Comparison of ENCODE assay signal across 8 cellular contexts in genomic region chr2:169585673-169586072, GRCh38. TPM values are rescaled to one million over a fixed set of nuclear protein-coding genes. Genes with fewer than 3 reads are reported as not detected.
DNase-seq lines count a peak whose midpoint lies in the region; ATAC-seq and TF ChIP-seq lines count a peak whose summit lies in the region.

No MANE protein-coding gene starts in this region.

- H3K27ac ChIP-seq in SK-N-SH (ENCODE audit: low read depth in 2 of 2, low read length in 1 of 2) (peak overlapping the region in 1 of 2 experiments; percentile 90; a peak in 1 of 4 replicates), iPS-20b (ENCODE audit: low read length) (no peak overlapping the region), subcutaneous abdominal adipose tissue (ENCODE audit: low read depth, low read length) (peak overlapping the region; percentile 96)

- H3K27me3 ChIP-seq in SK-N-SH (ENCODE audit: insufficient read depth) (no peaks in the 10 kb centered on the region), iPS-20b (ENCODE audit: insufficient read depth, low read length) (no peaks in the 10 kb centered on the region), subcutaneous abdominal adipose tissue (ENCODE audit: control insufficient read depth in 5 of 5, insufficient read depth in 4 of 5, low read length in 5 of 5) (no peaks in the 10 kb centered on the region)

- CTCF ChIA-PET in SK-N-SH (lab: Yijun Ruan, JAX), result no interaction called here

- H3K4me3 Mint-ChIP-seq in activated T-helper 2 cell treated with anti-CD3 and anti-CD28 coated beads, Interferon-gamma antibody, Interleukin-2, Interleukin-4, amounts not matched to agents 10 μg/mL and 5 μg/mL and 100 μg/mL, durations not matched to agents 14 hours and 24 hours and 36 hours (ENCODE audit: low read depth), result peak overlapping the region; percentile 98

- no peaks in the 10 kb centered on the region for H3K9me2 ChIP-seq in SK-N-SH

- POLR2A ChIA-PET in SK-N-SH (lab: Yijun Ruan, JAX), result no interaction called here

- TF ChIP-seq RAD21 in SK-N-SH (IDR thresholded peaks at IDR 0.05; ENCODE audit: low read length), result no peak

- H3K4me1 ChIP-seq in SK-N-SH (ENCODE audit: control insufficient read depth in 1 of 2, insufficient read depth in 2 of 2, low read depth in 1 of 2, low read length in 1 of 2) (no peaks in the 10 kb centered on the region; a peak in 1 of 4 replicates), iPS-20b (ENCODE audit: insufficient read depth, low read length) (no peaks in the 10 kb centered on the region; the same call in 1 of the 2 replicates), subcutaneous abdominal adipose tissue (ENCODE audit: control insufficient read depth in 5 of 5, insufficient read depth in 5 of 5, low read length in 5 of 5) (peaks cover 0 to 22% (median 16%) of the 10 kb centered on the region in 5 donors)

- H3K4me1 Mint-ChIP-seq in activated T-helper 2 cell treated with anti-CD3 and anti-CD28 coated beads, Interferon-gamma antibody, Interleukin-2, Interleukin-4, amounts not matched to agents 10 μg/mL and 5 μg/mL and 100 μg/mL, durations not matched to agents 14 hours and 24 hours and 36 hours (ENCODE audit: low read depth), result peaks cover 21% of the 10 kb centered on the region

- H3K36me3 Mint-ChIP-seq in activated T-helper 2 cell treated with anti-CD3 and anti-CD28 coated beads, Interferon-gamma antibody, Interleukin-2, Interleukin-4, amounts not matched to agents 10 μg/mL and 5 μg/mL and 100 μg/mL, durations not matched to agents 14 hours and 24 hours and 36 hours (ENCODE audit: low read depth), result peaks cover 28% of the 10 kb centered on the region

- H2AFZ ChIP-seq in SK-N-SH (ENCODE audit: low read depth), result no peak overlapping the region

- 9% methylated on average over 7 of the region's 7 CpGs for WGBS in SK-N-SH (ENCODE audit: low lambda C conversion rate)

- H3F3A ChIP-seq in SK-N-SH (replicated peaks; ENCODE audit: insufficient read depth), result peaks cover 7% of the 10 kb centered on the region

- ATAC-seq in SK-N-SH treated with all-trans-retinoic acid at 6 μM for 48 hours, result no peak
- ATAC-seq in left lobe of liver, result no peak
- no peak for ATAC-seq in HG03460 (IDR thresholded peaks at IDR 0.05; ENCODE audit: unreplicated experiment)

- no peaks in the 10 kb centered on the region for H3K9me3 ChIP-seq in SK-N-SH
- H3K9me3 ChIP-seq in iPS-20b (ENCODE audit: insufficient read depth, low read depth, low read length), result no peaks in the 10 kb centered on the region
- H3K9me3 ChIP-seq in subcutaneous abdominal adipose tissue (ENCODE audit: control insufficient read depth in 5 of 5, low read length in 5 of 5), result peaks cover 0 to 4% (median 0%) of the 10 kb centered on the region in 5 donors

- H3K4me3 ChIP-seq in SK-N-SH (ENCODE audit: low read depth in 2 of 2, low read length in 1 of 2) (peak overlapping the region; percentile 81 to 87), iPS-20b (ENCODE audit: low read length) (peak overlapping the region; percentile 94), subcutaneous abdominal adipose tissue (ENCODE audit: low read depth in 1 of 5, low read length in 5 of 5) (peak overlapping the region; percentile 76 to 99 (median 98))

- TF ChIP-seq EP300 in SK-N-SH (IDR thresholded peaks at IDR 0.05; ENCODE audit: borderline replicate concordance in 1 of 2, low read depth in 1 of 2, low read length in 1 of 2), result no peak

- H3K4me2 ChIP-seq in SK-N-SH, result peak overlapping the region; percentile 77

- H3K27me3 Mint-ChIP-seq in activated T-helper 2 cell treated with anti-CD3 and anti-CD28 coated beads, Interferon-gamma antibody, Interleukin-2, Interleukin-4, amounts not matched to agents 10 μg/mL and 5 μg/mL and 100 μg/mL, durations not matched to agents 14 hours and 24 hours and 36 hours (ENCODE audit: low read depth), result no peaks in the 10 kb centered on the region

- H3K27ac Mint-ChIP-seq in activated T-helper 2 cell treated with anti-CD3 and anti-CD28 coated beads, Interferon-gamma antibody, Interleukin-2, Interleukin-4, amounts not matched to agents 10 μg/mL and 5 μg/mL and 100 μg/mL, durations not matched to agents 14 hours and 24 hours and 36 hours, result peak overlapping the region; percentile 99

- no peak for TF ChIP-seq CTCF in SK-N-SH (IDR thresholded peaks at IDR 0.05)

- H3K9ac ChIP-seq in SK-N-SH (peak overlapping the region; percentile 93), iPS-20b (ENCODE audit: low read depth, low read length) (peak overlapping the region; percentile 97), subcutaneous abdominal adipose tissue (ENCODE audit: low read length in 5 of 5) (peak overlapping the region in 4 of 5 donors; percentile 62 to 100 (median 98))

- intact Hi-C loops in activated T-helper 2 cell treated with anti-CD3 and anti-CD28 coated beads, Interferon-gamma antibody, Interleukin-2, Interleukin-4, amounts not matched to agents 10 μg/mL and 5 μg/mL and 100 μg/mL, durations not matched to agents 14 hours and 24 hours and 36 hours (cut with micrococcal nuclease), result loop anchor here (5.0 kb wide), 1 partner anchor 147 kb away; the partner anchor contains the start of gene KLHL23

- H4K20me1 ChIP-seq in SK-N-SH (ENCODE audit: insufficient read depth), result peaks cover 39% of the 10 kb centered on the region

- DNase-seq in SK-N-SH (no peak), NOMO-1 treated with dmso at 0.1 percent for 144 hours (lab: John Stamatoyannopoulos, UW; ENCODE audit: unreplicated experiment) (no peak), left lobe of liver (ENCODE audit: low spot score) (no peak)
- no peak for DNase-seq in activated T-helper 2 cell treated with anti-CD3 and anti-CD28 coated beads, Interferon-gamma antibody, Interleukin-2, Interleukin-4, amounts not matched to agents 10 μg/mL and 5 μg/mL and 100 μg/mL, durations not matched to agents 14 hours and 24 hours and 36 hours (ENCODE audit: low spot score)

- peaks cover 0 to 3% of the 10 kb centered on the region in 2 experiments for H3K36me3 ChIP-seq in SK-N-SH (replicated peaks in 1 of 2; ENCODE audit: control insufficient read depth in 1 of 2, insufficient read depth in 2 of 2, low read length in 1 of 2)
- no peaks in the 10 kb centered on the region for H3K36me3 ChIP-seq in iPS-20b (ENCODE audit: insufficient read depth, low read depth, low read length)
- no peaks in the 10 kb centered on the region for H3K36me3 ChIP-seq in subcutaneous abdominal adipose tissue (ENCODE audit: control insufficient read depth in 5 of 5, insufficient read depth in 5 of 5, low read length in 5 of 5)

- peaks cover 64% of the 10 kb centered on the region for H3K79me2 ChIP-seq in SK-N-SH (ENCODE audit: insufficient read depth)

- H3K9me3 Mint-ChIP-seq in activated T-helper 2 cell treated with anti-CD3 and anti-CD28 coated beads, Interferon-gamma antibody, Interleukin-2, Interleukin-4, amounts not matched to agents 10 μg/mL and 5 μg/mL and 100 μg/mL, durations not matched to agents 14 hours and 24 hours and 36 hours, result peaks cover 18% of the 10 kb centered on the region

TF ChIP-seq in SK-N-SH, 30 proteins besides CTCF, POLR2A, EP300 and RAD21:
- TF ChIP-seq TCF12 (IDR thresholded peaks at IDR 0.05), result no peak
- no peak for TF ChIP-seq NRF1 (IDR thresholded peaks at IDR 0.05; ENCODE audit: low read depth, low read length)
- TF ChIP-seq SIN3A (IDR thresholded peaks at IDR 0.05; ENCODE audit: borderline replicate concordance, low read depth, low read length), result no peak
- no peak for TF ChIP-seq NFIC (IDR thresholded peaks at IDR 0.05; ENCODE audit: borderline replicate concordance)
- TF ChIP-seq SMC3 (IDR thresholded peaks at IDR 0.05; ENCODE audit: low read depth, low read length), result no peak
- TF ChIP-seq YY1 (IDR thresholded peaks at IDR 0.05; ENCODE audit: low read depth), result no peak
- no peak for TF ChIP-seq RCOR1 (IDR thresholded peaks at IDR 0.05; ENCODE audit: low read length)
- no peak for TF ChIP-seq TEAD4 (IDR thresholded peaks at IDR 0.05; ENCODE audit: borderline replicate concordance, insufficient read depth)
- no peak for TF ChIP-seq GATA2 (CRISPR knock-in tag; IDR thresholded peaks at IDR 0.05)

TF ChIP-seq in SK-N-SH treated with all-trans-retinoic acid at 6 μM for 48 hours, 23 proteins besides CTCF, POLR2A, EP300 and RAD21 (continues in another document):
- no peak for TF ChIP-seq TOX (CRISPR knock-in tag; IDR thresholded peaks at IDR 0.05; ENCODE audit: borderline replicate concordance)
- no peak for TF ChIP-seq SNAI2 (CRISPR knock-in tag; IDR thresholded peaks at IDR 0.05)
- no peak for TF ChIP-seq ESRRG (CRISPR knock-in tag; IDR thresholded peaks at IDR 0.05)
- TF ChIP-seq CSDC2 (CRISPR knock-in tag; IDR thresholded peaks at IDR 0.05), result no peak
- TF ChIP-seq CSRNP3 (CRISPR knock-in tag; IDR thresholded peaks at IDR 0.05), result no peak
- no peak for TF ChIP-seq ZC3H10 (CRISPR knock-in tag; IDR thresholded peaks at IDR 0.05)
- TF ChIP-seq PPARA (CRISPR knock-in tag; IDR thresholded peaks at IDR 0.05; ENCODE audit: borderline replicate concordance), result no peak

RNA-seq across cellular contexts. Expression of gene PPIG, which starts 1.5 kb away (rescaled TPM):
- 8.3 and 10.3 TPM in 2 replicates for polyA plus RNA-seq in SK-N-SH (2012; rRNA removed)
- 12.3 and 18.3 TPM in 2 replicates for polyA plus RNA-seq in SK-N-SH (2012; cell fraction: cytosol; rRNA removed)
- 8.6 and 15.8 TPM in 2 replicates for polyA plus RNA-seq in SK-N-SH (2012; cell fraction: nucleus; rRNA removed)
- 57.5 and 57.6 TPM in 2 replicates for total RNA-seq in activated T-helper 2 cell treated with anti-CD3 and anti-CD28 coated beads, Interferon-gamma antibody, Interleukin-2, Interleukin-4, amounts not matched to agents 10 μg/mL and 5 μg/mL and 100 μg/mL, durations not matched to agents 14 hours and 24 hours and 36 hours
- 23.0 TPM for total RNA-seq in left lobe of liver

RNA-seq across cellular contexts. Expression of gene FASTKD1, which starts 12.0 kb away (rescaled TPM):
- polyA plus RNA-seq in SK-N-SH (2012; rRNA removed), result 8.7 and 14.9 TPM in 2 replicates
- 9.6 and 11.0 TPM in 2 replicates for polyA plus RNA-seq in SK-N-SH (2012; cell fraction: cytosol; rRNA removed)
- polyA plus RNA-seq in SK-N-SH (2012; cell fraction: nucleus; rRNA removed), result 15.5 and 37.9 TPM in 2 replicates
- 61.5 and 61.9 TPM in 2 replicates for total RNA-seq in activated T-helper 2 cell treated with anti-CD3 and anti-CD28 coated beads, Interferon-gamma antibody, Interleukin-2, Interleukin-4, amounts not matched to agents 10 μg/mL and 5 μg/mL and 100 μg/mL, durations not matched to agents 14 hours and 24 hours and 36 hours
- 10.6 TPM for total RNA-seq in left lobe of liver
